In genomic region chr3:47245271-47245670, GRCh38 we compare ENCODE assay signal across 1 cellular context.
TF ChIP-seq lines count a peak whose summit lies in the region.

No MANE protein-coding gene starts in this region.

TF ChIP-seq in K562, 482 proteins besides CTCF, POLR2A, EP300 and RAD21 (continued from another document):
- TF ChIP-seq ZBTB40 (IDR thresholded peaks at IDR 0.05): peak; percentile 73
- TF ChIP-seq ZBTB40 (CRISPR knock-in tag; IDR thresholded peaks at IDR 0.05): no peak
- TF ChIP-seq NR2C2 (CRISPR knock-in tag; IDR thresholded peaks at IDR 0.05): no peak
- peak; percentile 74 for TF ChIP-seq NR2C2 (tag; IDR thresholded peaks at IDR 0.05)
- TF ChIP-seq RBM34 (IDR thresholded peaks at IDR 0.05; ENCODE audit: borderline replicate concordance, insufficient read depth, low read length): no peak
- TF ChIP-seq RNF2 (IDR thresholded peaks at IDR 0.05): no peak
- TF ChIP-seq EHMT2 (IDR thresholded peaks at IDR 0.05): peak; percentile 84; the same call in 1 of the 2 replicates
- peak in 1 of 3 experiments; percentile 61 for TF ChIP-seq YY1 (IDR thresholded peaks at IDR 0.05; ENCODE audit: borderline replicate concordance in 1 of 3, control insufficient read depth in 1 of 3, extremely low read depth in 1 of 3, insufficient read depth in 3 of 3, insufficient read length in 1 of 3, insufficient replicate concordance in 2 of 3, low read depth in 1 of 3, low read length in 2 of 3)
- peak; percentile 77 for TF ChIP-seq GABPA (tag; conservative IDR thresholded peaks at IDR 0.05; ENCODE audit: low read depth)
